In genomic region chr13:90386090-90386489, GRCh38 we compare ENCODE assay signal across 6 cellular contexts.
"Had no signal": no experiment of that assay in that cellular context is flagged by ENCODE, and none has a peak within 500 bp of the region (broad histone marks: within the 10 kb centered on the region; RNA-seq: fewer than 3 reads in every experiment).

No MANE protein-coding gene starts in this region.

- DNase-seq: H9, HCEC 1CT, IMR-90 had no signal

- H3K4me3 ChIP-seq: GM23338, K562 had no signal

- H3K4me2 ChIP-seq: GM23338 had no signal

- FAIRE-seq: H1, K562 had no signal
